In genomic region chr3:76369170-76369569, GRCh38 we compare ENCODE assay signal across 10 cellular contexts.
DNase-seq lines count a peak whose midpoint lies in the region; ATAC-seq and TF ChIP-seq lines count a peak whose summit lies in the region.
"Had no signal": no experiment of that assay in that cellular context is flagged by ENCODE, and none has a peak within 500 bp of the region (broad histone marks: within the 10 kb centered on the region; RNA-seq: fewer than 3 reads in every experiment).

No MANE protein-coding gene starts in this region.

- H3K27ac ChIP-seq in brain microvascular endothelial cell: no peak overlapping the region
- H3K27ac ChIP-seq: adrenal gland had no signal

- no peaks in the 10 kb centered on the region for H3K36me3 ChIP-seq in brain microvascular endothelial cell (replicated peaks)
- H3K36me3 ChIP-seq: adrenal gland had no signal

- H3K4me3 ChIP-seq in LNCaP clone FGC (ENCODE audit: low read depth, low read length) (no peak overlapping the region), brain microvascular endothelial cell (ENCODE audit: low read depth, low read length) (no peak overlapping the region)
- H3K4me3 ChIP-seq: adrenal gland had no signal

- no peaks in the 10 kb centered on the region for H3K9me3 Mint-ChIP-seq in nephron

- in situ Hi-C loops in brain microvascular endothelial cell (cut with HindIII; ENCODE audit: low pct_ligation_motif_present, low sequenced_read_pairs): no loop called here

- H3K4me1 Mint-ChIP-seq in nephron: peaks cover 6% of the 10 kb centered on the region

- no peaks in the 10 kb centered on the region for H3K36me3 Mint-ChIP-seq in nephron (ENCODE audit: low read depth)

- peak; percentile 24 for TF ChIP-seq CTCF in GM12873 (IDR thresholded peaks at IDR 0.05; ENCODE audit: insufficient read depth, low read depth, low read length, missing control alignments)
- peak; percentile 78 for TF ChIP-seq CTCF in LNCaP clone FGC (IDR thresholded peaks at IDR 0.05; ENCODE audit: control insufficient read depth, extremely low read depth, insufficient read depth)
- peak; percentile 62 for TF ChIP-seq CTCF in brain microvascular endothelial cell (IDR thresholded peaks at IDR 0.05; ENCODE audit: low read depth, low read length, missing control alignments)
- peak in 2 of 3 experiments; percentile 11 to 18 for TF ChIP-seq CTCF in nephron (IDR thresholded peaks at IDR 0.05; ENCODE audit: unreplicated experiment in 3 of 3)

- H3K27me3 ChIP-seq in brain microvascular endothelial cell (replicated peaks): no peaks in the 10 kb centered on the region
- H3K27me3 ChIP-seq: adrenal gland had no signal

- H3K4me3 Mint-ChIP-seq in nephron: no peak overlapping the region

- H3K27ac Mint-ChIP-seq in nephron: peak overlapping the region in 1 of 3 experiments; percentile 21

- H3K27me3 Mint-ChIP-seq in nephron (ENCODE audit: low read depth): no peaks in the 10 kb centered on the region

- ATAC-seq in activated CD4-positive, CD25-positive, alpha-beta regulatory T cell treated with anti-CD3 and anti-CD28 coated beads, Interleukin-2, amount 50 U/mL, for 24 hours: no peak
- ATAC-seq in HG03460 (IDR thresholded peaks at IDR 0.05; ENCODE audit: unreplicated experiment) (no peak), HG02763 (IDR thresholded peaks at IDR 0.05; ENCODE audit: unreplicated experiment) (no peak)

- DNase-seq in LNCaP clone FGC (ENCODE audit: low read depth) (peak; percentile 28), brain microvascular endothelial cell (peak; percentile 48), middle frontal gyrus (ENCODE audit: extremely low spot score, low spot score) (no peak)
- DNase-seq: adrenal gland, NCI-H1092 treated with DMSO at 0.1 percent for 48 hours had no signal

Comparison
In these comparisons a context has a peak if more than half of its experiments do, and no peak if none do; other contexts are left out.
1. CTCF ChIP-seq: peak in every context shown above with its lines; median percentile 78 in LNCaP clone FGC; 62 in brain microvascular endothelial cell; 24 in GM12873; 14 in nephron.